In the genomic region with DNA sequence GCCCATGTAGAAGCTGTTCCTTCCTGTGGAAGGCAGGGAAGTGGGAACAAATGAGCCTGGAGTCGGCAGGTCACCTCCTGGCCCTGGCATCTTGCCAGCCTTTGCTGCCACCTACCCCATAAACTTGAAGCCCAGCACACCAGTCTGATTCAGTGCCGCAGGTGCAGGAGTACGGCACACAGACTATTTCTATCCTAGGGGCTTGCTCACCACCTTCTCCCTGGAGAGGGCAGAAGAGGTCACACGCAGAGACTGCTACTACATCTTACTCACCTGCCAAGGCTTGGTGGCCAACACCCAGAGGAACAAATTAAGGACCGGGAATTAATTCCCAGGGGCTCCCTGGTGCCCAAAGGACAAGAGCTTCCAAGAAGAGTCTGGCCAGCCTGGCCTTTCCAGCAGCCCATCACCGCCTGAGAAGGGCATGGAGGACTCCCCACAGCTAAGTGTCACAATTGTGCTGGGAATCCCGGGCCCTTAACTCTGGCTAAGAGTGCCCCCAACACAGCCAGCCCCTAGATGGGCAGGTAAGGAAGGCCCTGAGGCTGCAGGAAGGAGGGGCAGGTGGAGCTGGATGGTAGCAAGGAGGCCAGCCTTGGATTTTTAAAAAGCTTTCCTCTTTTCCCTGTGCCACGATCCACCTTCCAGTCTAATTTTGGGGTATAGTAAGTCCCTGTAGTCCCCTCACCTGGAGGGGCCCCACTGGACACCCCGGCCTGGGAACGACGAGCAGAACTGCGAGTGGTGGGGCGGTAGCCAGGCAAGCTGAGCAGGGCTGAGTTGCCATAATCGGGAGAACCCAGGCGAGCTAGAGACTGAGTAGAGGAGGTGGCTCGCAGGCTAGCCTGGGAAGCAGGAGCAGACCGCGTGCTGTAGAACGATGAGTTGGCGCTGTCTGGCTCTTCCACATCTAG, we compare ENCODE assay signal across 14 cellular contexts. TPM values are rescaled to one million over a fixed set of nuclear protein-coding genes. Genes with fewer than 3 reads are reported as not detected.
A peak's percentile ranks its signal among the peaks of the same experiment; 100 is the strongest.
DNase-seq lines count a peak whose midpoint lies in the region; ATAC-seq and TF ChIP-seq lines count a peak whose summit lies in the region.
"Had no signal": no experiment of that assay in that cellular context is flagged by ENCODE, and none has a peak within 500 bp of the region (broad histone marks: within the 10 kb centered on the region; RNA-seq: fewer than 3 reads in every experiment).

No MANE protein-coding gene starts in this region.

- no peak for ATAC-seq in GM19397 (IDR thresholded peaks at IDR 0.05; ENCODE audit: unreplicated experiment)
- ATAC-seq in GM21737 (IDR thresholded peaks at IDR 0.05; ENCODE audit: unreplicated experiment) = no peak

- H3K4me3 Mint-ChIP-seq in CD14-positive monocyte (no peak overlapping the region), nephron progenitor cell (no peak overlapping the region)

- peak overlapping the region in 5 of 7 donors; percentile 17 to 79 (median 42) for H3K27ac Mint-ChIP-seq in CD14-positive monocyte
- peak overlapping the region; percentile 85 for H3K27ac Mint-ChIP-seq in nephron progenitor cell

- TF ChIP-seq CTCF in CD14-positive monocyte (IDR thresholded peaks at IDR 0.05) = no peak
- TF ChIP-seq CTCF in nephron progenitor cell (IDR thresholded peaks at IDR 0.05) = no peak

- intact Hi-C loops in CD14-positive monocyte (cut with micrococcal nuclease) = no loop called here

- H3K27me3 Mint-ChIP-seq in CD14-positive monocyte (ENCODE audit: low read depth in 3 of 3) (peaks cover 0 to 2% (median 0%) of the 10 kb centered on the region in 3 donors), nephron progenitor cell (ENCODE audit: low read depth, poor library complexity) (no peaks in the 10 kb centered on the region)

- H3K9me3 Mint-ChIP-seq in CD14-positive monocyte (peaks cover 0 to 1% (median 0%) of the 10 kb centered on the region in 7 donors), nephron progenitor cell (no peaks in the 10 kb centered on the region)

- H3K27ac ChIP-seq in angular gyrus (ENCODE audit: low read depth, low read length) = peak overlapping the region; percentile 52
- H3K27ac ChIP-seq: BLaER1 treated with 17β-estradiol and CSF1 and Interleukin-3, amounts not matched to agents 10 nM and 100 nM; Peyer's patch had no signal

- H3K36me3 Mint-ChIP-seq in CD14-positive monocyte = peaks cover 96 to 98% of the 10 kb centered on the region in 2 donors
- H3K36me3 Mint-ChIP-seq in nephron progenitor cell (ENCODE audit: low read depth) = peaks cover 43% of the 10 kb centered on the region

- peak; percentile 12 for TF ChIP-seq POLR2A in GM18526 (IDR thresholded peaks at IDR 0.05; ENCODE audit: extremely low read depth, insufficient read length)

- H3K4me1 Mint-ChIP-seq in CD14-positive monocyte = no peaks in the 10 kb centered on the region
- H3K4me1 Mint-ChIP-seq in nephron progenitor cell = no peaks in the 10 kb centered on the region

- DNase-seq in CD14-positive monocyte (ENCODE audit: low spot score) (peak; percentile 26), nephron progenitor cell (no peak), HT-29 (ENCODE audit: low spot score) (no peak)
- no peak for DNase-seq in activated effector memory CD4-positive, alpha-beta T cell treated with anti-CD3 and anti-CD28 coated beads, Interleukin-2, amount 50 U/mL, for 16 hours
- DNase-seq: activated CD4-positive, alpha-beta T cell treated with anti-CD3 and anti-CD28 coated beads for 4 hours; MG63; NCI-H446 treated with DMSO at 0.1 percent for 48 hours; Peyer's patch; stimulated activated CD4-positive, alpha-beta T cell treated with anti-CD3 and anti-CD28 coated beads, Interleukin-4, amount 100 ng/mL, for 1 hour had no signal

RNA-seq across cellular contexts. Expression of gene IL18BP, which starts 6.9 kb away (rescaled TPM):
- 1 to 10 TPM; 7.4 to 8.3 TPM for polyA plus RNA-seq in CD14-positive monocyte
- total RNA-seq in HT-29 (2014; rRNA removed; shearing (Covaris generic)) = 3.4 and 5.8 TPM in 2 replicates
